In genomic region chr6:76351275-76351674, GRCh38 we compare ENCODE assay signal across 12 cellular contexts.
DNase-seq lines count a peak whose midpoint lies in the region; ATAC-seq and TF ChIP-seq lines count a peak whose summit lies in the region.
"Had no signal": no experiment of that assay in that cellular context is flagged by ENCODE, and none has a peak within 500 bp of the region (broad histone marks: within the 10 kb centered on the region; RNA-seq: fewer than 3 reads in every experiment).

No MANE protein-coding gene starts in this region.

- H3K27ac ChIP-seq in OCI-LY7 (ENCODE audit: low read depth, low read length, poor library complexity, severe bottlenecking), result no peak overlapping the region

- no peaks in the 10 kb centered on the region for H3K79me2 ChIP-seq in OCI-LY7 (ENCODE audit: insufficient read depth, low read depth, low read length)

- no peak overlapping the region for H2AFZ ChIP-seq in OCI-LY7 (ENCODE audit: low read length)

- POLR2A ChIA-PET in OCI-LY7 (lab: Charles Lee), result interaction anchor here (0.6 kb wide), 1 partner anchor 383 kb away, joined by 3 read pairs; no protein-coding TSS in a partner anchor

- H3K4me1 ChIP-seq in OCI-LY7 (ENCODE audit: insufficient read depth, low read length, poor library complexity, severe bottlenecking), result no peaks in the 10 kb centered on the region

- BruUV-seq in OCI-LY7 (replicated peaks; lab: Mats Ljungman, UMichigan), result no TSS peak

- intact Hi-C loops in OCI-LY7 (cut with micrococcal nuclease; ENCODE audit: unreplicated experiment) (no loop called here), left colon (cut with DNase I, micrococcal nuclease) (no loop called here)

- TF ChIP-seq CTCF in GM12875 (IDR thresholded peaks at IDR 0.05; ENCODE audit: borderline replicate concordance, insufficient read depth, low read depth, low read length) (peak; percentile 23; the same call in 1 of the 2 replicates), OCI-LY7 (conservative IDR thresholded peaks at IDR 0.05; ENCODE audit: low read length) (peak; percentile 46)

- DNase-seq in COR-L47 (lab: John Stamatoyannopoulos, UW) (peak; percentile 4), OCI-LY7 (ENCODE audit: low spot score) (no peak), iPS-NIHi7 (ENCODE audit: extremely low spot score) (peak; percentile 31), occipital lobe (lab: John Stamatoyannopoulos, UW) (no peak), left colon (no peak)
- DNase-seq: activated CD8-positive, alpha-beta memory T cell treated with anti-CD3 and anti-CD28 coated beads, Interleukin-2, amount 50 U/mL, for 48 hours; natural killer cell; stimulated activated CD4-positive, alpha-beta T cell treated with anti-CD3 and anti-CD28 coated beads, Interleukin-4, amount 100 ng/mL, for 1 hour had no signal

- H3K9me2 ChIP-seq in OCI-LY7 (ENCODE audit: insufficient read depth, low read length), result no peaks in the 10 kb centered on the region

- no peaks in the 10 kb centered on the region for H4K20me1 ChIP-seq in OCI-LY7 (ENCODE audit: insufficient read depth, low read length)

- no peaks in the 10 kb centered on the region for H3K9me3 ChIP-seq in OCI-LY7 (ENCODE audit: low read length)

- H3K4me2 ChIP-seq in OCI-LY7 (ENCODE audit: low read length), result no peak overlapping the region

- H3K4me3 ChIP-seq in GM12875 (ENCODE audit: low read depth, low read length) (no peak overlapping the region), OCI-LY7 (ENCODE audit: low read depth, low read length, poor library complexity, severe bottlenecking) (no peak overlapping the region)
- H3K4me3 ChIP-seq: K562 had no signal

- CTCF ChIA-PET in OCI-LY7 (lab: Charles Lee; ENCODE audit: unreplicated experiment), result no interaction called here

- ATAC-seq in GM21360 (IDR thresholded peaks at IDR 0.05; ENCODE audit: unreplicated experiment) (no peak), left colon (no peak), HG03196 (IDR thresholded peaks at IDR 0.05; ENCODE audit: unreplicated experiment) (no peak)
- ATAC-seq: K562, natural killer cell had no signal

- H3K36me3 ChIP-seq in OCI-LY7 (ENCODE audit: insufficient read depth, low read length), result no peaks in the 10 kb centered on the region

Comparison
In these comparisons a context has a peak if more than half of its experiments do, and no peak if none do; other contexts are left out.
1. DNase-seq: peak in COR-L47 (single experiment) and iPS-NIHi7 (single experiment); none in OCI-LY7 (single experiment), occipital lobe (single experiment) and left colon (0 of 2).